ENCODE assay signal across 22 cellular contexts in the genomic region with DNA sequence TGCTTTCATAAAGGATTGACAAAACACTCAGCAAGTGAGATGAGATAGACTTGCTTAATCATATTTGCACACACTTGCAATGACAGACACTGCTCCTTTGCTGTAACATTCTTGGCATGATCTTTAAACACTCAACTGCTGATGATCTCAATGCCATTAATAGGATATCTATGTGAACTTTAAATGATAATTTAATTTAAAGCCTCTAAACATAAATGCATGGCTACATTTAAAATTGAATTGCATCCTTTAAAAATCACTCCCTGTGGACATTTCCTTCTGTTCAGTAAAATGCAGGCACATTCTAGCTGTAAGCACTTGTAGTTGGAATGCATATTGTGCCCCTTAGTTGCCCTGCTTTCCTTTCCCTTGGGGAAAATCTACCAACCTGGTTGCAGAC.
"Had no signal": no experiment of that assay in that cellular context is flagged by ENCODE, and none has a peak within 500 bp of the region (broad histone marks: within the 10 kb centered on the region; RNA-seq: fewer than 3 reads in every experiment).

No MANE protein-coding gene starts in this region.

- H3K4me3 ChIP-seq: PC-9 had no signal

- H2AFZ ChIP-seq: PC-9 had no signal

- H3K4me2 ChIP-seq: PC-9 had no signal

- ATAC-seq: activated CD4-positive, alpha-beta T cell treated with anti-CD3 and anti-CD28 coated beads for 36 hours; activated T-helper 17 cell treated with anti-CD3 and anti-CD28 coated beads, Interleukin-2, amount 50 U/mL, for 72 hours had no signal

- H3K36me3 Mint-ChIP-seq: activated naive CD8-positive, alpha-beta T cell; brain had no signal

- H3K27ac Mint-ChIP-seq: activated CD4-positive, alpha-beta memory T cell treated with anti-CD3 and anti-CD28 coated beads, Interleukin-2, amount 10 ng/mL, durations not matched to agents 7 days and 5 days; activated CD4-positive, alpha-beta T cell treated with anti-CD3 and anti-CD28 coated beads for 36 hours; activated naive CD4-positive, alpha-beta T cell treated with anti-CD3 and anti-CD28 coated beads for 36 hours; activated naive CD8-positive, alpha-beta T cell; activated T-helper 17 cell treated with anti-CD3 and anti-CD28 coated beads, Interleukin-2, amount 50 U/mL, for 72 hours; brain had no signal

- DNase-seq: activated CD4-positive, alpha-beta memory T cell treated with anti-CD3 and anti-CD28 coated beads, Interleukin-2, amount 10 ng/mL, durations not matched to agents 7 days and 5 days; activated CD4-positive, alpha-beta T cell treated with anti-CD3 and anti-CD28 coated beads for 36 hours; activated CD4-positive, alpha-beta T cell treated with anti-CD3 and anti-CD28 coated beads, Interleukin-2, amount 50 U/mL, for 1 hour; activated CD4-positive, CD25-positive, alpha-beta regulatory T cell; activated gamma-delta T cell; activated naive CD4-positive, alpha-beta T cell treated with anti-CD3 and anti-CD28 coated beads for 36 hours; activated T-cell treated with anti-CD3 and anti-CD28 coated beads for 4 hours; activated T-cell treated with anti-CD3 and anti-CD28 coated beads, Interleukin-2, amount 50 U/mL, for 48 hours; amygdala; KBM-7; NCI-H1092; NCI-H1930; NCI-H524 treated with DMSO at 0.1 percent for 48 hours; NCI-H774; PC-9; SHP77 treated with DMSO at 0.1 percent for 48 hours; T-helper 1 cell had no signal

- H3K4me1 Mint-ChIP-seq: activated CD4-positive, alpha-beta memory T cell treated with anti-CD3 and anti-CD28 coated beads, Interleukin-2, amount 10 ng/mL, durations not matched to agents 7 days and 5 days; activated CD4-positive, alpha-beta T cell treated with anti-CD3 and anti-CD28 coated beads for 36 hours; activated T-helper 17 cell treated with anti-CD3 and anti-CD28 coated beads, Interleukin-2, amount 50 U/mL, for 72 hours; central memory CD8-positive, alpha-beta T cell had no signal

- H3K4me3 Mint-ChIP-seq: activated CD4-positive, alpha-beta memory T cell treated with anti-CD3 and anti-CD28 coated beads, Interleukin-2, amount 10 ng/mL, durations not matched to agents 7 days and 5 days; activated CD4-positive, alpha-beta T cell treated with anti-CD3 and anti-CD28 coated beads for 36 hours; activated naive CD4-positive, alpha-beta T cell treated with anti-CD3 and anti-CD28 coated beads for 36 hours; activated naive CD8-positive, alpha-beta T cell; activated T-helper 17 cell treated with anti-CD3 and anti-CD28 coated beads, Interleukin-2, amount 50 U/mL, for 72 hours; brain; central memory CD8-positive, alpha-beta T cell had no signal

- H3K9me3 Mint-ChIP-seq: activated CD4-positive, alpha-beta memory T cell treated with anti-CD3 and anti-CD28 coated beads, Interleukin-2, amount 10 ng/mL, durations not matched to agents 7 days and 5 days; activated naive CD4-positive, alpha-beta T cell treated with anti-CD3 and anti-CD28 coated beads for 36 hours; activated T-helper 17 cell treated with anti-CD3 and anti-CD28 coated beads, Interleukin-2, amount 50 U/mL, for 72 hours had no signal

- H3K27me3 Mint-ChIP-seq: activated CD4-positive, alpha-beta memory T cell treated with anti-CD3 and anti-CD28 coated beads, Interleukin-2, amount 10 ng/mL, durations not matched to agents 7 days and 5 days; activated CD4-positive, alpha-beta T cell treated with anti-CD3 and anti-CD28 coated beads for 36 hours; activated naive CD8-positive, alpha-beta T cell; activated T-helper 17 cell treated with anti-CD3 and anti-CD28 coated beads, Interleukin-2, amount 50 U/mL, for 72 hours; brain; central memory CD8-positive, alpha-beta T cell had no signal

- H3K27ac ChIP-seq: PC-9, VCaP had no signal
